8 cellular contexts compared by ENCODE assay signal in the genomic region with DNA sequence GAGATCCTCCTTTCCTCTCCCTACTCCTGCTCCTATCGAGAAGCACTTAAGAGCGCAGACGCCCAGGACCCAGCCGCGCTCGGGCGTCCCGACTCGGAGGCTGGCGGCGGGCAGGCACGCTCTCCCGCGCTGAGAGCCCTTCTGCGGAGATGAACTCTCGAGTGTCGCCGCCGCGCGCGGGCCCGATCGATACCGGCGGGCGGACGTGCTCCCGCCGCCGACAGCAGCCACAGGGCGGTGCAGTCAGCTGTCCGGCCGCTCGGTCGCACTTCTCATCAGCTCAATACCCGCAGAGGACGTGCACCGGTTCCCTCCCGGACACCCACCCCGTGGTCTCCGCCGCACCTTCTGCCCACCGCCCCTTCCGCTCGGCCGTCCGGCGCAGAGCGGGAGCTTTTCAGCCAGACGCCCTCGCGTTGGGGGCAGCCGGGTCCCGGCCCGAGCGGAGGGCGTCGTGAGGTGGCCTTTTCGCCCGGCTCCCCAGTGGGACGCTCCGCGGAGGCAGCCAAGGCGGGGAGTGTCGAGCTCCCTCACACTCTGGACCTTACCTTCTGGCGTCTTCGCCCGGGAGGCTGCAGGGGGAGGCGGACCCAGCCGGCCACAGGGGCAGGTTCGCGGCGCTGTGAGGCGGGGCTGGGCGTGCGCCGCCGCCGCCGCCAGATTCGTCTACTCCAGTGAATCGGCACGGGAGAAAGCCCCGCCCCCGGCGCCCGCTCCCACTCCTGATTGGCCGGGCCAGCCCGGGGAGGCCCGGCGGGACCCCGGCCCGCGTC.
A peak's percentile ranks its signal among the peaks of the same experiment; 100 is the strongest.
DNase-seq lines count a peak whose midpoint lies in the region; ATAC-seq and TF ChIP-seq lines count a peak whose summit lies in the region.

No MANE protein-coding gene starts in this region.

- peaks cover 32 to 44% of the 10 kb centered on the region in 2 donors for H3K27me3 ChIP-seq in muscle layer of colon (ENCODE audit: control insufficient read depth in 1 of 2, insufficient read depth in 2 of 2, low read length in 2 of 2)

- H3K4me3 ChIP-seq in epithelial cell of esophagus (ENCODE audit: low read length) (peak overlapping the region; percentile 50), muscle layer of colon (ENCODE audit: low read depth in 1 of 2, low read length in 2 of 2) (peak overlapping the region; percentile 15 to 35)

- no peaks in the 10 kb centered on the region for H3K9me3 Mint-ChIP-seq in stimulated activated effector memory CD8-positive, alpha-beta T cell treated with anti-CD3 and anti-CD28 coated beads, Interleukin-12 subunit alpha, Interleukin-12 subunit beta, amount 100 ng/mL, for 72 hours

- DNase-seq in AG20443 (ENCODE audit: low spot score) (peak; percentile 82), NCI-H510A (lab: John Stamatoyannopoulos, UW) (peak; percentile 86), epithelial cell of esophagus (ENCODE audit: low read depth) (peak; percentile 76)
- DNase-seq in activated CD8-positive, alpha-beta memory T cell treated with anti-CD3 and anti-CD28 coated beads for 48 hours (ENCODE audit: low read depth in 2 of 3, low spot score in 2 of 3), result peak; percentile 52 to 59 (median 54)
- DNase-seq in stimulated activated effector memory CD8-positive, alpha-beta T cell treated with anti-CD3 and anti-CD28 coated beads, Interleukin-12 subunit alpha, Interleukin-12 subunit beta, amount 100 ng/mL, for 72 hours (ENCODE audit: low spot score in 2 of 2), result peak; percentile 42 to 83

- H3K9ac ChIP-seq in muscle layer of colon (ENCODE audit: low read length), result no peak overlapping the region

- H3K27ac ChIP-seq in muscle layer of colon (ENCODE audit: low read depth, low read length), result no peak overlapping the region

- no peaks in the 10 kb centered on the region for H3K9me3 ChIP-seq in muscle layer of colon (ENCODE audit: low read length)

- ATAC-seq in GM19043 (IDR thresholded peaks at IDR 0.05; ENCODE audit: low read depth, unreplicated experiment) (peak; percentile 58), HG03280 (IDR thresholded peaks at IDR 0.05; ENCODE audit: unreplicated experiment) (peak; percentile 74)
- peak; percentile 83 for ATAC-seq in stimulated activated effector memory CD8-positive, alpha-beta T cell treated with anti-CD3 and anti-CD28 coated beads, Interleukin-12 subunit alpha, Interleukin-12 subunit beta, amount 100 ng/mL, for 72 hours

- H3K36me3 ChIP-seq in muscle layer of colon (ENCODE audit: insufficient read depth, low read length), result no peaks in the 10 kb centered on the region

- peaks cover 11% of the 10 kb centered on the region for H3K36me3 Mint-ChIP-seq in stimulated activated effector memory CD8-positive, alpha-beta T cell treated with anti-CD3 and anti-CD28 coated beads, Interleukin-12 subunit alpha, Interleukin-12 subunit beta, amount 100 ng/mL, for 72 hours

- no peak overlapping the region for H3K27ac Mint-ChIP-seq in stimulated activated effector memory CD8-positive, alpha-beta T cell treated with anti-CD3 and anti-CD28 coated beads, Interleukin-12 subunit alpha, Interleukin-12 subunit beta, amount 100 ng/mL, for 72 hours

- H3K4me1 Mint-ChIP-seq in stimulated activated effector memory CD8-positive, alpha-beta T cell treated with anti-CD3 and anti-CD28 coated beads, Interleukin-12 subunit alpha, Interleukin-12 subunit beta, amount 100 ng/mL, for 72 hours, result peaks cover 10% of the 10 kb centered on the region

- no peaks in the 10 kb centered on the region for H3K4me1 ChIP-seq in muscle layer of colon (ENCODE audit: insufficient read depth, low read length)

- H3K4me3 Mint-ChIP-seq in stimulated activated effector memory CD8-positive, alpha-beta T cell treated with anti-CD3 and anti-CD28 coated beads, Interleukin-12 subunit alpha, Interleukin-12 subunit beta, amount 100 ng/mL, for 72 hours, result peak overlapping the region; percentile 65

- TF ChIP-seq CTCF in epithelial cell of esophagus (IDR thresholded peaks at IDR 0.05; ENCODE audit: insufficient read depth, low read depth, low read length, missing control alignments), result no peak
